ENCODE assay signal across 16 cellular contexts in the genomic region with DNA sequence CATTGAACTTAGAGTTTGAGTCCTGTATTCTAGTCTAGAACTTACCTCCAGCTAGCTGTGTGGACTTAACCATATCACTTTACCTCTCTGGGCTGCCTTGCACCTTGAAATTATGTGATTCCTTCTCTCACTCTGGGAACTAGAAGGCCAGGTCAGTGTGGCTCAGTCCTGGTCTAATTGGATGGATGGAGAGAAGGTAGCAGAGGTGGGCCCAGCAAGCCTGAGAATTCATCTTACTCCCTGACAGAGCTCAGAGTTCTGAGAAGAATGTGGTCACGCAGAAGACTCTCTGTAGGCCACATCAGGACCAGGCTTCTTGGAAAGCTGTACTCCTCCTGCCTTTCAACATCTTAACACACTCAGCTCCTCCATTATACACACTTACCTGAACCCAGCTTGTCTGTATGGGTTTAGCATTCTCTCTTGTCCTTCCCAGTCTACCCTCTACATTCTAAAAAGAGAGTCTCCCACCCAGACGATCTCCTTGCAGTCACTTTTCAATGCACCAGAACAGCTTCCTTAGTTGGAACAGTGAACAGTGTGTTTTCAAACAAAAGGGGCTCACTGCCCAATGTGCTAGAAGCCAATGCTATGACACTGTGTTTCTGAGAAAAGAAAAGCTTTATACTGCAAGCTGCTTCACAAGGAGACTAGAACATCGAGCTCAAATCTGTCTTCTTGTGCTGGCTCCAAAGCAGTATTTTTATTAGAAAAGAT.
DNase-seq lines count a peak whose midpoint lies in the region; ATAC-seq, FAIRE-seq and TF ChIP-seq lines count a peak whose summit lies in the region.
"Had no signal": no experiment of that assay in that cellular context is flagged by ENCODE, and none has a peak within 500 bp of the region (broad histone marks: within the 10 kb centered on the region; RNA-seq: fewer than 3 reads in every experiment).

No MANE protein-coding gene starts in this region.

- H3K4me1 ChIP-seq in vagina: no peaks in the 10 kb centered on the region

- CTCF ChIA-PET in activated CD8-positive, alpha-beta T cell treated with anti-CD3 and anti-CD28 coated beads, Interleukin-2, amount 10 ng/mL, durations not matched to agents 7 days and 5 days (lab: Charles Lee): no interaction called here
- CTCF ChIA-PET in activated CD8-positive, alpha-beta T cell treated with anti-CD3 and anti-CD28 coated beads for 36 hours (lab: Charles Lee): no interaction called here

- intact Hi-C loops in activated CD8-positive, alpha-beta T cell treated with anti-CD3 and anti-CD28 coated beads for 36 hours (cut with micrococcal nuclease): no loop called here
- intact Hi-C loops in left ventricle myocardium superior (cut with micrococcal nuclease) (loop anchor here (10.0 kb wide), 1 partner anchor 57 kb away; a partner anchor contains a TSS), vagina (cut with DNase I) (no loop called here)

- peak; percentile 13 for DNase-seq in activated CD8-positive, alpha-beta T cell treated with anti-CD3 and anti-CD28 coated beads, Interleukin-2, amount 10 ng/mL, durations not matched to agents 7 days and 5 days
- no peak for DNase-seq in activated CD8-positive, alpha-beta T cell treated with anti-CD3 and anti-CD28 coated beads for 36 hours
- DNase-seq in left ventricle myocardium superior (no peak), occipital lobe (lab: John Stamatoyannopoulos, UW) (peak; percentile 34), vagina (ENCODE audit: extremely low spot score in 2 of 2) (peak; percentile 37 to 83), GM12891 (ENCODE audit: insufficient read length, low spot score) (no peak), T1000 (lab: John Stamatoyannopoulos, UW) (no peak), cerebellar nuclear complex (lab: John Stamatoyannopoulos, UW) (no peak)
- DNase-seq: activated naive CD4-positive, alpha-beta T cell treated with anti-CD3 and anti-CD28 coated beads for 36 hours; CD4-positive, alpha-beta memory T cell; GOT3; naive thymus-derived CD4-positive, alpha-beta T cell; NCI-H1436; PC-9; stimulated activated CD4-positive, alpha-beta T cell treated with anti-CD3 and anti-CD28 coated beads, Interleukin-4, amount 100 ng/mL, for 4 hours; WERI-Rb-1 had no signal

- no peak for TF ChIP-seq POLR2A in vagina (IDR thresholded peaks at IDR 0.05)
- TF ChIP-seq POLR2A in GM12891 (IDR thresholded peaks at IDR 0.05; ENCODE audit: low read depth, low read length): no peak

- H3K4me1 Mint-ChIP-seq in activated CD8-positive, alpha-beta T cell treated with anti-CD3 and anti-CD28 coated beads, Interleukin-2, amount 10 ng/mL, durations not matched to agents 7 days and 5 days (ENCODE audit: low read depth): no peaks in the 10 kb centered on the region
- no peaks in the 10 kb centered on the region for H3K4me1 Mint-ChIP-seq in activated CD8-positive, alpha-beta T cell treated with anti-CD3 and anti-CD28 coated beads for 36 hours (ENCODE audit: low read depth)
- H3K4me1 Mint-ChIP-seq: CD4-positive, alpha-beta memory T cell had no signal

- no peak overlapping the region for H3K27ac Mint-ChIP-seq in activated CD8-positive, alpha-beta T cell treated with anti-CD3 and anti-CD28 coated beads, Interleukin-2, amount 10 ng/mL, durations not matched to agents 7 days and 5 days
- H3K27ac Mint-ChIP-seq in activated CD8-positive, alpha-beta T cell treated with anti-CD3 and anti-CD28 coated beads for 36 hours: no peak overlapping the region
- H3K27ac Mint-ChIP-seq: activated naive CD4-positive, alpha-beta T cell treated with anti-CD3 and anti-CD28 coated beads for 36 hours; naive thymus-derived CD4-positive, alpha-beta T cell had no signal

- no peak overlapping the region for H3K4me3 ChIP-seq in vagina
- H3K4me3 ChIP-seq: PC-9 had no signal

- no peak overlapping the region for H3K4me3 Mint-ChIP-seq in activated CD8-positive, alpha-beta T cell treated with anti-CD3 and anti-CD28 coated beads, Interleukin-2, amount 10 ng/mL, durations not matched to agents 7 days and 5 days
- no peak overlapping the region for H3K4me3 Mint-ChIP-seq in activated CD8-positive, alpha-beta T cell treated with anti-CD3 and anti-CD28 coated beads for 36 hours
- H3K4me3 Mint-ChIP-seq: activated naive CD4-positive, alpha-beta T cell treated with anti-CD3 and anti-CD28 coated beads for 36 hours; CD4-positive, alpha-beta memory T cell; naive thymus-derived CD4-positive, alpha-beta T cell had no signal

- FAIRE-seq in GM12891 (lab: Jason Lieb, UNC): no peak

- no peak for TF ChIP-seq CTCF in activated CD8-positive, alpha-beta T cell treated with anti-CD3 and anti-CD28 coated beads for 36 hours (IDR thresholded peaks at IDR 0.05)
- TF ChIP-seq CTCF in vagina (IDR thresholded peaks at IDR 0.05): no peak

- H3K27me3 Mint-ChIP-seq in activated CD8-positive, alpha-beta T cell treated with anti-CD3 and anti-CD28 coated beads, Interleukin-2, amount 10 ng/mL, durations not matched to agents 7 days and 5 days (ENCODE audit: low read depth): peaks cover 8% of the 10 kb centered on the region
- H3K27me3 Mint-ChIP-seq in activated CD8-positive, alpha-beta T cell treated with anti-CD3 and anti-CD28 coated beads for 36 hours: peaks cover 3% of the 10 kb centered on the region

- POLR2A ChIA-PET in activated CD8-positive, alpha-beta T cell treated with anti-CD3 and anti-CD28 coated beads, Interleukin-2, amount 10 ng/mL, durations not matched to agents 7 days and 5 days (lab: Charles Lee): no interaction called here
- POLR2A ChIA-PET in activated CD8-positive, alpha-beta T cell treated with anti-CD3 and anti-CD28 coated beads for 36 hours (lab: Charles Lee): no interaction called here

- peaks cover 6% of the 10 kb centered on the region for H3K9me3 ChIP-seq in vagina

- H3K27me3 ChIP-seq in vagina: no peaks in the 10 kb centered on the region

- peaks cover 7% of the 10 kb centered on the region for H3K9me3 Mint-ChIP-seq in activated CD8-positive, alpha-beta T cell treated with anti-CD3 and anti-CD28 coated beads, Interleukin-2, amount 10 ng/mL, durations not matched to agents 7 days and 5 days (ENCODE audit: insufficient read depth)
- H3K9me3 Mint-ChIP-seq in activated CD8-positive, alpha-beta T cell treated with anti-CD3 and anti-CD28 coated beads for 36 hours: peaks cover 6% of the 10 kb centered on the region

- H3K27ac ChIP-seq in vagina: peak overlapping the region; percentile 44
- H3K27ac ChIP-seq: PC-9, WERI-Rb-1 had no signal

- no peaks in the 10 kb centered on the region for H3K36me3 ChIP-seq in vagina
- H3K36me3 ChIP-seq: WERI-Rb-1 had no signal

- ATAC-seq in activated CD8-positive, alpha-beta T cell treated with anti-CD3 and anti-CD28 coated beads, Interleukin-2, amount 10 ng/mL, durations not matched to agents 7 days and 5 days: no peak
- no peak for ATAC-seq in activated CD8-positive, alpha-beta T cell treated with anti-CD3 and anti-CD28 coated beads for 36 hours
- ATAC-seq in left ventricle myocardium superior: peak; percentile 10
- ATAC-seq: naive thymus-derived CD4-positive, alpha-beta T cell had no signal

- no peaks in the 10 kb centered on the region for H3K36me3 Mint-ChIP-seq in activated CD8-positive, alpha-beta T cell treated with anti-CD3 and anti-CD28 coated beads, Interleukin-2, amount 10 ng/mL, durations not matched to agents 7 days and 5 days (ENCODE audit: low read depth)
- peaks cover 5% of the 10 kb centered on the region for H3K36me3 Mint-ChIP-seq in activated CD8-positive, alpha-beta T cell treated with anti-CD3 and anti-CD28 coated beads for 36 hours (ENCODE audit: low read depth)

TF ChIP-seq in GM12891, 5 proteins besides CTCF, POLR2A, EP300 and RAD21:
- TF ChIP-seq POU2F2 (IDR thresholded peaks at IDR 0.05; ENCODE audit: low read depth, low read length) (no peak), PAX5 (IDR thresholded peaks at IDR 0.05; ENCODE audit: insufficient read depth, low read length, severe bottlenecking) (no peak), POLR2AphosphoS5 (IDR thresholded peaks at IDR 0.05; ENCODE audit: low read depth, low read length) (no peak), TAF1 (IDR thresholded peaks at IDR 0.05; ENCODE audit: low read depth, low read length) (no peak), SPI1 (IDR thresholded peaks at IDR 0.05; ENCODE audit: low read depth, low read length) (no peak)

Comparison
In these comparisons a context has a peak if more than half of its experiments do, and no peak if none do; other contexts are left out.
1. DNase-seq: peak in activated CD8-positive, alpha-beta T cell treated with anti-CD3 and anti-CD28 coated beads, Interleukin-2, amount 10 ng/mL, durations not matched to agents 7 days and 5 days (single experiment), occipital lobe (single experiment) and vagina (2 of 2); none in activated CD8-positive, alpha-beta T cell treated with anti-CD3 and anti-CD28 coated beads for 36 hours (single experiment), left ventricle myocardium superior (single experiment), GM12891 (single experiment), T1000 (single experiment) and cerebellar nuclear complex (0 of 2).